Comparison of ENCODE assay signal across 8 cellular contexts in the genomic region with DNA sequence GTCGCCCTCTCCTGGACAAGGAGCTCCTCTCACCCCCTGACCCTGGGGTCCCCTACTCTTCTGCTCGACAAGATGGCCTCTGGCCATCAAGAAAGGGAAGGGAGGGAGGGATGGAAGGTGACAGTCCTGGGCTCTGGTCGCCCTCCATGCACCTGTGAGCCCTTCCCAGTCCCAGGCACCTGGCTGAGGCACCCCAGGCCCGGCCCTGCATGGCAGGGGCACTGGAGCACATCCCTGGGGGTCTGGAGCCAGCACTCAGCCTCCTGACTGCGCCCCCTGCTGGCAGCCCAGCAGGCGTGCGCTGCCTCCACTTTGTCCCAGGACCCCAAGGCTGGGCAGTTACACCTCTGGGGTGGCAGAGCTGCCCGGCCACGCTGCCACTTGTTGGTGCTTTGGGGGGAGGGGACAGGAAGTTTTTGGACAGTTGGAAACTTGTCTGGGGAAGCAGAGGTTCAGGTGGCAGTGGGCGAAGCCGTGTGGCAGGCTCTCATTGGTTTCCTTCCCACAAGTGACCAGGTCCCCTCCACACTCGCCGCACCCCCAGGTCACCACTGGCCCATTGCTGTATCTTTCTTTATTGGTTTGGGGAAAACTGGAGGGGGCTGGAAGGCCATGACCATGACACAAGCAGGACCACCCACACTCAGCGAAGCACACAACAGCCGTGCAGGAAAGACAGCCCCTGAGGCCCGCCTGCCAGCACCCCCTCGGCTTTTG. TPM values are rescaled to one million over a fixed set of nuclear protein-coding genes. Genes with fewer than 3 reads are reported as not detected.
DNase-seq lines count a peak whose midpoint lies in the region; ATAC-seq and TF ChIP-seq lines count a peak whose summit lies in the region.

No MANE protein-coding gene starts in this region.

- H3K9me3 Mint-ChIP-seq in Caco-2 (ENCODE audit: unreplicated experiment): no peaks in the 10 kb centered on the region

- H3K9me2 ChIP-seq in Karpas-422 (replicated peaks; ENCODE audit: insufficient read depth, low read length): no peaks in the 10 kb centered on the region

- no peak overlapping the region for H2AFZ ChIP-seq in Karpas-422 (ENCODE audit: low read length)

- POLR2A ChIA-PET in Caco-2 (lab: Charles Lee): no interaction called here

- intact Hi-C loops in Caco-2 (cut with micrococcal nuclease; ENCODE audit: unreplicated experiment): loop anchor here (2.0 kb wide), 1 partner anchor 711 kb away; no protein-coding TSS in a partner anchor

- peaks cover 4% of the 10 kb centered on the region for H3K27me3 Mint-ChIP-seq in Caco-2 (ENCODE audit: insufficient read depth, unreplicated experiment)

- no peak overlapping the region for H3K27ac ChIP-seq in Karpas-422 (ENCODE audit: low read length)

- ATAC-seq in HG03354 (IDR thresholded peaks at IDR 0.05; ENCODE audit: poor library complexity, severe bottlenecking, unreplicated experiment): no peak

- CTCF ChIA-PET in Caco-2 (lab: Charles Lee): interaction anchor here (0.6 to 2.1 kb wide), 5 partner anchors 25 to 115 kb away, joined by 3 to 7 read pairs (median 5); a partner anchor contains a TSS

- TF ChIP-seq CTCF in Caco-2 (IDR thresholded peaks at IDR 0.05; ENCODE audit: insufficient read depth in 1 of 2, low read depth in 1 of 2, low read length in 1 of 2, severe bottlenecking in 1 of 2, unreplicated experiment in 1 of 2): peak; percentile 61 to 69

- no peak overlapping the region for H3K27ac Mint-ChIP-seq in Caco-2 (ENCODE audit: unreplicated experiment)

- no peaks in the 10 kb centered on the region for H4K20me1 ChIP-seq in Karpas-422 (ENCODE audit: insufficient read depth, low read depth, low read length)

- peaks cover 6% of the 10 kb centered on the region for H3K36me3 Mint-ChIP-seq in Caco-2 (ENCODE audit: insufficient read depth, unreplicated experiment)

- H3K4me3 ChIP-seq in Caco-2 (ENCODE audit: low read depth, low read length): no peak overlapping the region
- H3K4me3 ChIP-seq in Karpas-422 (ENCODE audit: low read length): no peak overlapping the region

- H3K9me3 ChIP-seq in Caco-2 (no peaks in the 10 kb centered on the region), Karpas-422 (ENCODE audit: low read length) (no peaks in the 10 kb centered on the region)

- H3K27me3 ChIP-seq in Caco-2 (replicated peaks; ENCODE audit: control insufficient read depth, insufficient read depth, low read length) (no peaks in the 10 kb centered on the region), Karpas-422 (ENCODE audit: low read length) (no peaks in the 10 kb centered on the region)

- H3K4me2 ChIP-seq in Karpas-422 (ENCODE audit: low read depth, low read length, poor library complexity, severe bottlenecking): no peak overlapping the region

- H3K4me1 ChIP-seq in Caco-2 (no peaks in the 10 kb centered on the region), Karpas-422 (ENCODE audit: low read length) (no peaks in the 10 kb centered on the region)

- no peak overlapping the region for H3K4me3 Mint-ChIP-seq in Caco-2 (ENCODE audit: unreplicated experiment)

- H3K4me1 Mint-ChIP-seq in Caco-2 (ENCODE audit: low read depth, unreplicated experiment): no peaks in the 10 kb centered on the region

- no peak overlapping the region for H3K9ac ChIP-seq in Karpas-422 (ENCODE audit: low read length)

- H3K36me3 ChIP-seq in Caco-2 (ENCODE audit: control insufficient read depth, insufficient read depth, low read length) (no peaks in the 10 kb centered on the region), Karpas-422 (ENCODE audit: insufficient read depth, low read length) (no peaks in the 10 kb centered on the region)

- DNase-seq in Caco-2 (no peak), Karpas-422 (peak; percentile 82), iPS-NIHi7 (ENCODE audit: extremely low spot score) (peak; percentile 63), NCI-H526 treated with DMSO at 0.1 percent for 48 hours (lab: John Stamatoyannopoulos, UW) (no peak), NCI-H2081 treated with DMSO at 0.1 percent for 48 hours (lab: John Stamatoyannopoulos, UW) (no peak)
- DNase-seq in activated naive CD4-positive, alpha-beta T cell treated with Interleukin-2 at 50 U/mL for 16 hours: peak; percentile 44
- peak; percentile 15 for DNase-seq in stimulated activated naive CD4-positive, alpha-beta T cell treated with Interleukin-2 at 50 U/mL for 16 hours (lab: John Stamatoyannopoulos, UW)

- no TSS peak for BruUV-seq in Caco-2 (replicated peaks; lab: Mats Ljungman, UMichigan)

- no peaks in the 10 kb centered on the region for H3K79me2 ChIP-seq in Karpas-422 (ENCODE audit: low read length)

RNA-seq across cellular contexts. Expression of a gene that starts 4.3 kb away (rescaled TPM):
- not detected in 2 replicates for total RNA-seq in Caco-2 (2022)
- not detected in 2 replicates for total RNA-seq in Karpas-422 (2014; rRNA removed; shearing (Covaris generic); ENCODE audit: low replicate concordance)

RNA-seq across cellular contexts. Expression of a gene that starts 18.4 kb away (rescaled TPM):
- 8.8 and 11.2 TPM in 2 replicates for total RNA-seq in Caco-2 (2022)
- total RNA-seq in Karpas-422 (2014; rRNA removed; shearing (Covaris generic); ENCODE audit: low replicate concordance): 0.14 TPM in 1 of 2 replicates, not detected in the other

RNA-seq across cellular contexts. Expression of a gene that starts 22.3 kb away (rescaled TPM):
- total RNA-seq in Caco-2 (2022): 9.0 and 12.0 TPM in 2 replicates
- not detected in 2 replicates for total RNA-seq in Karpas-422 (2014; rRNA removed; shearing (Covaris generic); ENCODE audit: low replicate concordance)

RNA-seq across cellular contexts. Expression of a gene that starts 54.9 kb away (rescaled TPM):
- total RNA-seq in Caco-2 (2022): 232 and 234 TPM in 2 replicates
- total RNA-seq in Karpas-422 (2014; rRNA removed; shearing (Covaris generic); ENCODE audit: low replicate concordance): 99.7 and 110 TPM in 2 replicates

RNA-seq across cellular contexts. Expression of a gene that starts 55.3 kb away (rescaled TPM):
- 4.3 and 4.5 TPM in 2 replicates for total RNA-seq in Caco-2 (2022)
- 1.9 and 4.1 TPM in 2 replicates for total RNA-seq in Karpas-422 (2014; rRNA removed; shearing (Covaris generic); ENCODE audit: low replicate concordance)

Comparison
In these comparisons a context has a peak if more than half of its experiments do, and no peak if none do; other contexts are left out.
1. DNase-seq: peak in Karpas-422 (single experiment), activated naive CD4-positive, alpha-beta T cell treated with Interleukin-2 at 50 U/mL for 16 hours (single experiment), iPS-NIHi7 (single experiment) and stimulated activated naive CD4-positive, alpha-beta T cell treated with Interleukin-2 at 50 U/mL for 16 hours (single experiment); none in Caco-2 (0 of 2), NCI-H526 treated with DMSO at 0.1 percent for 48 hours (single experiment) and NCI-H2081 treated with DMSO at 0.1 percent for 48 hours (single experiment).